Comparison of ENCODE assay signal across 1 cellular context in the genomic region with DNA sequence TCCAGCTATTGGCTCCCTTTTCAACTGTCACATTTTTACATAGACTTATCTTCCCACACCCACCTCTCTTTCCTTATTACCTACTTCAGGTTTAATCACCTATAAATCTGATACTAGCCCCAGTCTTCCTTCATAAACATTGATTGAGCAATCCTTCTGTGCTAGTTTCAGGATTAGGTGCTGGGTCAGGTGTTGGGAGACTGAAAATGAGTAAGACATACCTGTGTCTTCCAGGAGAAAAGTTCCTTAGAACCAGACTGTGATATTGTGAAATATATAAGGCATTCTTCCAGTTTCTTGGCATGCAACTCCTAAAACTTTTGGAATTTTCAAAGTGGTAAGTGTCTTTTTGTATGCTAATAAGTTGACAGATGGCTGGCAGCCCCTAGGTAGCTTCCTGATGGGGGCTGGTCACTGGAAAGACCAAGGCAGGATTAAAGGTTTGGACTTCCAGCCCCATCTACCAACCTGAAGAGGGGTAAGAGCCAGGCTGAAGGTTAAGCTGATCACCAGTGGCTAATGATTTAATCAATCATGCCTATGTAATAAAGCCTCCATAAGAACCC.
TF ChIP-seq lines count a peak whose summit lies in the region.

No MANE protein-coding gene starts in this region.

TF ChIP-seq in K562, 482 proteins besides CTCF, POLR2A, EP300 and RAD21:
- no peak for TF ChIP-seq ZNF830 (CRISPR knock-in tag; IDR thresholded peaks at IDR 0.05)
- no peak for TF ChIP-seq U2AF2 (optimal IDR thresholded peaks at IDR 0.05; ENCODE audit: low read depth, low read length)
- peak; percentile 61 for TF ChIP-seq CEBPB (tag; IDR thresholded peaks at IDR 0.05)
- TF ChIP-seq CEBPG (CRISPR knock-in tag; IDR thresholded peaks at IDR 0.05) = no peak
- peak; percentile 42 to 45; a peak in 3 of 4 replicates for TF ChIP-seq CEBPG (tag; conservative IDR thresholded peaks at IDR 0.05 in 1 of 2, IDR thresholded peaks at IDR 0.05 in 1 of 2)
- no peak for TF ChIP-seq ZNF316 (IDR thresholded peaks at IDR 0.05)
